ENCODE assay signal across 1 cellular context in genomic region chr9:676780-677458, GRCh38.
A peak's percentile ranks its signal among the peaks of the same experiment; 100 is the strongest.
TF ChIP-seq lines count a peak whose summit lies in the region.

No MANE protein-coding gene starts in this region.

TF ChIP-seq in HepG2, 621 proteins besides CTCF, POLR2A, EP300 and RAD21 (continued from another document and continues in another):
- peak; percentile 36; the same call in 1 of the 2 replicates for TF ChIP-seq ARID2 (CRISPR knock-in tag; IDR thresholded peaks at IDR 0.05; ENCODE audit: borderline replicate concordance)
- TF ChIP-seq ZGPAT (CRISPR knock-in tag; IDR thresholded peaks at IDR 0.05) = peak; percentile 88
- 0 out of 2 replicates have a peak, but pooled peaks have one; percentile 42 for TF ChIP-seq ZBTB2 (CRISPR knock-in tag; IDR thresholded peaks at IDR 0.05; ENCODE audit: low read depth)
- TF ChIP-seq KDM6A (CRISPR knock-in tag; IDR thresholded peaks at IDR 0.05; ENCODE audit: low read depth) = peak; percentile 58; the same call in 1 of the 2 replicates
- peak; percentile 24; the same call in 1 of the 2 replicates for TF ChIP-seq TAF1 (CRISPR knock-in tag; IDR thresholded peaks at IDR 0.05)
- peak; percentile 83 for TF ChIP-seq ONECUT2 (CRISPR knock-in tag; IDR thresholded peaks at IDR 0.05)
- no peak for TF ChIP-seq ZNF224 (CRISPR knock-in tag; IDR thresholded peaks at IDR 0.05)
- TF ChIP-seq KDM3A (CRISPR knock-in tag; IDR thresholded peaks at IDR 0.05; ENCODE audit: low read depth) = peak; percentile 27; the same call in 1 of the 2 replicates
- peak; percentile 97 for TF ChIP-seq MED1 (CRISPR knock-in tag; IDR thresholded peaks at IDR 0.05)
- no peak for TF ChIP-seq PHB2 (IDR thresholded peaks at IDR 0.05; ENCODE audit: partially characterized antibody)
- no peak for TF ChIP-seq ATF7-NPFF (CRISPR knock-in tag; IDR thresholded peaks at IDR 0.05; ENCODE audit: low read depth)
- TF ChIP-seq BHLHE40 (IDR thresholded peaks at IDR 0.05; ENCODE audit: low read length) = no peak
- TF ChIP-seq PITX1 (CRISPR knock-in tag; IDR thresholded peaks at IDR 0.05) = peak; percentile 27; the same call in 1 of the 2 replicates
- peak; percentile 70 for TF ChIP-seq NR2F6 (IDR thresholded peaks at IDR 0.05)
- TF ChIP-seq NR2F6 (CRISPR knock-in tag; IDR thresholded peaks at IDR 0.05) = peak; percentile 71
- TF ChIP-seq ZNF24 (IDR thresholded peaks at IDR 0.05) = no peak
- 0 out of 2 replicates have a peak, but pooled peaks have one; percentile 23 for TF ChIP-seq HHEX (CRISPR knock-in tag; IDR thresholded peaks at IDR 0.05)
- 0 out of 2 replicates have a peak, but pooled peaks have one; percentile 4 for TF ChIP-seq NKX3-1 (CRISPR knock-in tag; IDR thresholded peaks at IDR 0.05)
- peak; percentile 69 for TF ChIP-seq HNF4A (CRISPR knock-in tag; IDR thresholded peaks at IDR 0.05)
- TF ChIP-seq SP5 (CRISPR knock-in tag; IDR thresholded peaks at IDR 0.05; ENCODE audit: borderline replicate concordance, low read depth) = 0 out of 2 replicates have a peak, but pooled peaks have one; percentile 45
- peak; percentile 72; the same call in 1 of the 2 replicates for TF ChIP-seq MIER3 (CRISPR knock-in tag; IDR thresholded peaks at IDR 0.05; ENCODE audit: borderline replicate concordance)
- TF ChIP-seq ZFP1 (CRISPR knock-in tag; IDR thresholded peaks at IDR 0.05) = peak; percentile 75
- no peak for TF ChIP-seq DZIP1 (CRISPR knock-in tag; IDR thresholded peaks at IDR 0.05)
- TF ChIP-seq SMYD3 (CRISPR knock-in tag; IDR thresholded peaks at IDR 0.05) = no peak
- TF ChIP-seq NFE2 (CRISPR knock-in tag; IDR thresholded peaks at IDR 0.05) = no peak
- TF ChIP-seq ZFAT (CRISPR knock-in tag; conservative IDR thresholded peaks at IDR 0.05) = no peak
- TF ChIP-seq POGZ (CRISPR knock-in tag; IDR thresholded peaks at IDR 0.05) = no peak
- TF ChIP-seq ATF2 (CRISPR knock-in tag; IDR thresholded peaks at IDR 0.05) = peak; percentile 49; the same call in 1 of the 2 replicates
- TF ChIP-seq SKIL (CRISPR knock-in tag; IDR thresholded peaks at IDR 0.05; ENCODE audit: borderline replicate concordance) = peak; percentile 38; the same call in 1 of the 2 replicates
- peak; percentile 91 for TF ChIP-seq ASH2L (IDR thresholded peaks at IDR 0.05; ENCODE audit: insufficient read length, low read depth, low read length)
- 0 out of 2 replicates have a peak, but pooled peaks have one; percentile 53 for TF ChIP-seq KAT8 (CRISPR knock-in tag; IDR thresholded peaks at IDR 0.05)
- TF ChIP-seq REL (CRISPR knock-in tag; conservative IDR thresholded peaks at IDR 0.05) = 0 out of 2 replicates have a peak, but pooled peaks have one; percentile 31
- peak; percentile 74; the same call in 1 of the 2 replicates for TF ChIP-seq SAP130 (CRISPR knock-in tag; IDR thresholded peaks at IDR 0.05; ENCODE audit: low read depth)
- TF ChIP-seq ZBTB42 (CRISPR knock-in tag; IDR thresholded peaks at IDR 0.05) = no peak
- TF ChIP-seq ZNF513 (CRISPR knock-in tag; conservative IDR thresholded peaks at IDR 0.05) = no peak
- peak; percentile 9; the same call in 1 of the 2 replicates for TF ChIP-seq NR2C2 (CRISPR knock-in tag; IDR thresholded peaks at IDR 0.05; ENCODE audit: borderline replicate concordance)
- TF ChIP-seq ZBTB20 (CRISPR knock-in tag; IDR thresholded peaks at IDR 0.05; ENCODE audit: borderline replicate concordance, low read depth) = peak; percentile 87; the same call in 1 of the 2 replicates
- TF ChIP-seq PRDM10 (CRISPR knock-in tag; IDR thresholded peaks at IDR 0.05; ENCODE audit: low read depth) = 0 out of 2 replicates have a peak, but pooled peaks have one; percentile 28
- TF ChIP-seq ZNF792 (CRISPR knock-in tag; IDR thresholded peaks at IDR 0.05) = peak; percentile 23; the same call in 1 of the 2 replicates
- peak; percentile 87 for TF ChIP-seq PAXIP1 (CRISPR knock-in tag; conservative IDR thresholded peaks at IDR 0.05)
- no peak for TF ChIP-seq KLF15 (CRISPR knock-in tag; IDR thresholded peaks at IDR 0.05; ENCODE audit: borderline replicate concordance)
- peak; percentile 95 for TF ChIP-seq TCF7 (IDR thresholded peaks at IDR 0.05; ENCODE audit: low read depth)
- TF ChIP-seq ERF (CRISPR knock-in tag; IDR thresholded peaks at IDR 0.05) = peak; percentile 36; the same call in 1 of the 2 replicates
- TF ChIP-seq NR2F1 (CRISPR knock-in tag; IDR thresholded peaks at IDR 0.05) = no peak
